In genomic region chr1:160277330-160277729, GRCh38 we compare ENCODE assay signal across 9 cellular contexts.
"Had no signal": no experiment of that assay in that cellular context is flagged by ENCODE, and none has a peak within 500 bp of the region (broad histone marks: within the 10 kb centered on the region; RNA-seq: fewer than 3 reads in every experiment).

No MANE protein-coding gene starts in this region.

- H3K4me3 Mint-ChIP-seq: HFFc6 had no signal

- H3K4me1 ChIP-seq: HAP-1 had no signal

- H3K27ac Mint-ChIP-seq: HFFc6 had no signal

- H2AFZ ChIP-seq: GM23248 had no signal

- ATAC-seq: HCT116, HepG2, K562 had no signal

- H3K9me3 ChIP-seq: HAP-1 had no signal

- H3K9me3 Mint-ChIP-seq: HFFc6 had no signal

- H3K9ac ChIP-seq: GM23248 had no signal

- DNase-seq: GM23248, GOT3, H7, HFFc6 had no signal

- H3K4me3 ChIP-seq: GM23248, HAP-1, K562 had no signal

- H3K27ac ChIP-seq: GM23248, HL-60 had no signal
